Comparison of ENCODE assay signal across 9 cellular contexts in genomic region chr15:58865420-58865880, GRCh38.
DNase-seq lines count a peak whose midpoint lies in the region; ATAC-seq, FAIRE-seq and TF ChIP-seq lines count a peak whose summit lies in the region.
"Had no signal": no experiment of that assay in that cellular context is flagged by ENCODE, and none has a peak within 500 bp of the region (broad histone marks: within the 10 kb centered on the region; RNA-seq: fewer than 3 reads in every experiment).

No MANE protein-coding gene starts in this region.

- DNase-seq in HFFc6 = no peak
- DNase-seq in astrocyte (ENCODE audit: low read depth) = no peak
- DNase-seq in iPS-NIHi7 (ENCODE audit: extremely low spot score) = peak; percentile 18
- DNase-seq in COLO668 (lab: John Stamatoyannopoulos, UW; ENCODE audit: unreplicated experiment) = no peak
- DNase-seq in NCI-H1092 (lab: John Stamatoyannopoulos, UW) = no peak
- no peak for DNase-seq in Karpas-422
- DNase-seq: MM.1S had no signal

- ATAC-seq in HG02610 (IDR thresholded peaks at IDR 0.05; ENCODE audit: unreplicated experiment) = no peak

- H3K9ac ChIP-seq in astrocyte (ENCODE audit: low read length) (no peak overlapping the region), Karpas-422 (ENCODE audit: low read length) (no peak overlapping the region)

- H3K27ac Mint-ChIP-seq in HFFc6 (peak overlapping the region; percentile 48; the same call in 1 of the 2 replicates), astrocyte (ENCODE audit: unreplicated experiment) (no peak overlapping the region)

- H3K4me1 Mint-ChIP-seq in HFFc6 (ENCODE audit: low read depth) = no peaks in the 10 kb centered on the region
- peaks cover 2% of the 10 kb centered on the region for H3K4me1 Mint-ChIP-seq in astrocyte (ENCODE audit: low read depth, unreplicated experiment)

- H3K4me3 Mint-ChIP-seq in HFFc6 = peak overlapping the region; percentile 30; the same call in 1 of the 2 replicates
- H3K4me3 Mint-ChIP-seq in astrocyte (ENCODE audit: unreplicated experiment) = no peak overlapping the region

- peak overlapping the region; percentile 78 for H2AFZ ChIP-seq in astrocyte (ENCODE audit: low read depth, low read length)
- no peak overlapping the region for H2AFZ ChIP-seq in Karpas-422 (ENCODE audit: low read length)

- FAIRE-seq in astrocyte (lab: Jason Lieb, UNC) = no peak

- no peak overlapping the region for H3K4me3 ChIP-seq in astrocyte (ENCODE audit: insufficient read depth, low read depth, low read length)
- H3K4me3 ChIP-seq in skin epidermis = peak overlapping the region in 4 of 7 experiments; percentile 10 to 26 (median 22)
- no peak overlapping the region for H3K4me3 ChIP-seq in Karpas-422 (ENCODE audit: low read length)

- H3K36me3 Mint-ChIP-seq in HFFc6 (ENCODE audit: low read depth) (no peaks in the 10 kb centered on the region), astrocyte (ENCODE audit: low read depth, unreplicated experiment) (peaks cover 3% of the 10 kb centered on the region)

- no peaks in the 10 kb centered on the region for H3K9me3 Mint-ChIP-seq in HFFc6
- H3K9me3 Mint-ChIP-seq in astrocyte (ENCODE audit: unreplicated experiment) = peaks cover 10% of the 10 kb centered on the region

- H3K4me1 ChIP-seq in astrocyte (ENCODE audit: insufficient read depth, low read length) = peaks cover 4% of the 10 kb centered on the region
- no peaks in the 10 kb centered on the region for H3K4me1 ChIP-seq in Karpas-422 (ENCODE audit: low read length)

- TF ChIP-seq CTCF in HFFc6 (IDR thresholded peaks at IDR 0.05) (no peak), astrocyte (IDR thresholded peaks at IDR 0.05; ENCODE audit: insufficient read depth, low read depth, low read length) (no peak)

- no peaks in the 10 kb centered on the region for H3K9me2 ChIP-seq in Karpas-422 (replicated peaks; ENCODE audit: insufficient read depth, low read length)

- H3K36me3 ChIP-seq in astrocyte (ENCODE audit: insufficient read depth, low read length) (no peaks in the 10 kb centered on the region), Karpas-422 (ENCODE audit: insufficient read depth, low read length) (no peaks in the 10 kb centered on the region)

- H3K27me3 ChIP-seq in astrocyte (ENCODE audit: insufficient read depth, low read length) (no peaks in the 10 kb centered on the region), Karpas-422 (ENCODE audit: low read length) (no peaks in the 10 kb centered on the region)

- H3K27ac ChIP-seq in astrocyte (ENCODE audit: low read depth, low read length) = no peak overlapping the region
- H3K27ac ChIP-seq in skin epidermis = peak overlapping the region in 3 of 21 experiments; percentile 5 to 28 (median 21)
- H3K27ac ChIP-seq in Karpas-422 (ENCODE audit: low read length) = no peak overlapping the region

- no peaks in the 10 kb centered on the region for H3K79me2 ChIP-seq in astrocyte (ENCODE audit: insufficient read depth, low read length)
- no peaks in the 10 kb centered on the region for H3K79me2 ChIP-seq in Karpas-422 (ENCODE audit: low read length)

- H3K9me3 ChIP-seq in astrocyte (ENCODE audit: insufficient read depth, low read depth, low read length) (no peaks in the 10 kb centered on the region), Karpas-422 (ENCODE audit: low read length) (no peaks in the 10 kb centered on the region)

- H4K20me1 ChIP-seq in astrocyte (ENCODE audit: insufficient read depth, low read length) = no peaks in the 10 kb centered on the region
- no peaks in the 10 kb centered on the region for H4K20me1 ChIP-seq in Karpas-422 (ENCODE audit: insufficient read depth, low read depth, low read length)

- H3K4me2 ChIP-seq in astrocyte (ENCODE audit: low read length) (peak overlapping the region; percentile 65), Karpas-422 (ENCODE audit: low read depth, low read length, poor library complexity, severe bottlenecking) (no peak overlapping the region)

- H3K27me3 Mint-ChIP-seq in HFFc6 (ENCODE audit: insufficient read depth) (no peaks in the 10 kb centered on the region; the same call in none of the 2 replicates), astrocyte (ENCODE audit: low read depth, unreplicated experiment) (peaks cover 4% of the 10 kb centered on the region)

Comparison
In these comparisons a context has a peak if more than half of its experiments do, and no peak if none do; other contexts are left out.
1. H3K4me3 ChIP-seq: peak in skin epidermis (4 of 7); none in astrocyte (single experiment) and Karpas-422 (single experiment).